ENCODE assay signal across 7 cellular contexts in genomic region chr13:29362849-29363604, GRCh38.
DNase-seq lines count a peak whose midpoint lies in the region; ATAC-seq and TF ChIP-seq lines count a peak whose summit lies in the region.

No MANE protein-coding gene starts in this region.

- no peak overlapping the region for H3K27ac ChIP-seq in brain microvascular endothelial cell

- peak; percentile 98 for TF ChIP-seq CTCF in brain microvascular endothelial cell (IDR thresholded peaks at IDR 0.05; ENCODE audit: low read depth, low read length, missing control alignments)

- no peak overlapping the region for H3K4me3 ChIP-seq in Jurkat, Clone E6-1 (ENCODE audit: low read length)
- no peak overlapping the region for H3K4me3 ChIP-seq in brain microvascular endothelial cell (ENCODE audit: low read depth, low read length)

- peak; percentile 94 for ATAC-seq in GM21515 (IDR thresholded peaks at IDR 0.05; ENCODE audit: unreplicated experiment)

- in situ Hi-C loops in G401 (cut with HindIII; ENCODE audit: low sequenced_read_pairs) (no loop called here), brain microvascular endothelial cell (cut with HindIII; ENCODE audit: low pct_ligation_motif_present, low sequenced_read_pairs) (no loop called here)

- no peaks in the 10 kb centered on the region for H3K27me3 ChIP-seq in brain microvascular endothelial cell (replicated peaks)

- no peaks in the 10 kb centered on the region for H3K36me3 ChIP-seq in brain microvascular endothelial cell (replicated peaks)

- peak; percentile 83 for DNase-seq in G401 (ENCODE audit: low spot score)
- DNase-seq in Jurkat, Clone E6-1 (ENCODE audit: low read depth, low spot score), result peak; percentile 40
- DNase-seq in SHP77 treated with DMSO at 0.1 percent for 48 hours (lab: John Stamatoyannopoulos, UW), result peak; percentile 45
- DNase-seq in brain microvascular endothelial cell, result peak; percentile 39
- peak; percentile 90 for DNase-seq in iPS-NIHi7 (ENCODE audit: extremely low spot score)
- DNase-seq in stimulated activated CD4-positive, alpha-beta T cell treated with anti-CD3 and anti-CD28 coated beads, Interleukin-2, amount 100 ng/mL, for 24 hours, result peak; percentile 21 to 28

Comparison
In these comparisons a context has a peak if more than half of its experiments do, and no peak if none do; other contexts are left out.
1. DNase-seq: peak in every context shown above with its lines; median percentile 90 in iPS-NIHi7; 83 in G401; 45 in SHP77 treated with DMSO at 0.1 percent for 48 hours; 40 in Jurkat, Clone E6-1; 39 in brain microvascular endothelial cell; 24 in stimulated activated CD4-positive, alpha-beta T cell treated with anti-CD3 and anti-CD28 coated beads, Interleukin-2, amount 100 ng/mL, for 24 hours.